8 cellular contexts compared by ENCODE assay signal in genomic region chr15:65980824-65981456, GRCh38.
DNase-seq lines count a peak whose midpoint lies in the region; ATAC-seq and TF ChIP-seq lines count a peak whose summit lies in the region.

No MANE protein-coding gene starts in this region.

- H3K27me3 Mint-ChIP-seq in T-helper 17 cell: peaks cover 44% of the 10 kb centered on the region
- peaks cover 56% of the 10 kb centered on the region for H3K27me3 Mint-ChIP-seq in nephron progenitor cell (ENCODE audit: low read depth, poor library complexity)

- H3K9me3 Mint-ChIP-seq in nephron progenitor cell: no peaks in the 10 kb centered on the region

- H3K27ac Mint-ChIP-seq in T-helper 17 cell (no peak overlapping the region), nephron progenitor cell (no peak overlapping the region)

- H3K36me3 Mint-ChIP-seq in T-helper 17 cell (ENCODE audit: low read depth): no peaks in the 10 kb centered on the region
- no peaks in the 10 kb centered on the region for H3K36me3 Mint-ChIP-seq in nephron progenitor cell (ENCODE audit: low read depth)

- peak; percentile 73 for TF ChIP-seq CTCF in nephron progenitor cell (IDR thresholded peaks at IDR 0.05)

- no peak overlapping the region for H3K4me3 Mint-ChIP-seq in T-helper 17 cell
- H3K4me3 Mint-ChIP-seq in nephron progenitor cell: peak overlapping the region; percentile 66

- H3K4me1 Mint-ChIP-seq in T-helper 17 cell (peaks cover 15% of the 10 kb centered on the region), nephron progenitor cell (peaks cover 55% of the 10 kb centered on the region)

- H3K9me3 ChIP-seq in T-helper 17 cell (ENCODE audit: control insufficient read depth, low read length, poor library complexity, severe bottlenecking): no peaks in the 10 kb centered on the region

- ATAC-seq in T-helper 17 cell (peak; percentile 33), GM19351 (IDR thresholded peaks at IDR 0.05; ENCODE audit: unreplicated experiment) (no peak)

- peak; percentile 59 for DNase-seq in DMS 273 (lab: John Stamatoyannopoulos, UW; ENCODE audit: unreplicated experiment)
- DNase-seq in DMS 273 treated with DMSO at 0.1 percent for 48 hours (lab: John Stamatoyannopoulos, UW): no peak
- DNase-seq in HuH-7.5 (ENCODE audit: low spot score): peak; percentile 88
- no peak for DNase-seq in T-helper 17 cell
- DNase-seq in fibroblast of gingiva (ENCODE audit: low read depth): peak; percentile 67
- DNase-seq in nephron progenitor cell: peak; percentile 75
- no peak for DNase-seq in mesenteric fat pad (ENCODE audit: low spot score)

Comparison
In these comparisons a context has a peak if more than half of its experiments do, and no peak if none do; other contexts are left out.
1. DNase-seq: peak in DMS 273 (single experiment), HuH-7.5 (single experiment), fibroblast of gingiva (single experiment) and nephron progenitor cell (single experiment); none in DMS 273 treated with DMSO at 0.1 percent for 48 hours (single experiment), T-helper 17 cell (0 of 3) and mesenteric fat pad (single experiment).